29 cellular contexts compared by ENCODE assay signal in genomic region chr16:865026-865425, GRCh38.
"Had no signal": no experiment of that assay in that cellular context is flagged by ENCODE, and none has a peak within 500 bp of the region (broad histone marks: within the 10 kb centered on the region; RNA-seq: fewer than 3 reads in every experiment).

No MANE protein-coding gene starts in this region.

- ATAC-seq: left cardiac atrium; left lung; lower lobe of right lung; natural killer cell; right lobe of liver; stimulated activated memory B cell treated with anti-CD40 and anti-IgM and Interleukin-4, amounts not matched to agents 10 μg/mL and 1 μg/mL and 100 μg/mL, for 72 hours; stimulated activated naive CD8-positive, alpha-beta T cell treated with anti-CD3 and anti-CD28 coated beads, Interleukin-15, amount 100 ng/mL, for 72 hours had no signal

- H3K36me3 Mint-ChIP-seq: naive B cell, natural killer cell had no signal

- H3K9me3 ChIP-seq: lower lobe of right lung, neutrophil, ovary, right atrium auricular region, right lobe of liver, tibial nerve had no signal

- H3K9me3 Mint-ChIP-seq: type B pancreatic cell had no signal

- H3K4me1 ChIP-seq: left lung, lower lobe of right lung, neural progenitor cell, right atrium auricular region, right lobe of liver, tibial nerve, uterus had no signal

- H3K9ac ChIP-seq: neural progenitor cell had no signal

- H3K27ac ChIP-seq: left lung, lower lobe of right lung, neural progenitor cell, neutrophil, ovary, right atrium auricular region, right lobe of liver, tibial nerve, uterus had no signal

- H3K4me3 ChIP-seq: left lung, lower lobe of right lung, neural progenitor cell, ovary, right atrium auricular region, right lobe of liver, smooth muscle cell, tibial nerve, uterus had no signal

- H3K27ac Mint-ChIP-seq: naive B cell; natural killer cell; nephron progenitor cell; neural progenitor cell; progenitor cell of endocrine pancreas; stimulated activated memory B cell treated with anti-CD40 and anti-IgM and Interleukin-4, amounts not matched to agents 10 μg/mL and 1 μg/mL and 100 μg/mL, for 72 hours; stimulated activated naive CD8-positive, alpha-beta T cell treated with anti-CD3 and anti-CD28 coated beads, Interleukin-15, amount 100 ng/mL, for 72 hours; type B pancreatic cell had no signal

- H3K36me3 ChIP-seq: neural progenitor cell, neutrophil, ovary, right atrium auricular region, right lobe of liver, uterus had no signal

- H3K4me1 Mint-ChIP-seq: natural killer cell, nephron progenitor cell, neural progenitor cell had no signal

- H3K27me3 Mint-ChIP-seq: naive B cell; progenitor cell of endocrine pancreas; stimulated activated memory B cell treated with anti-CD40 and anti-IgM and Interleukin-4, amounts not matched to agents 10 μg/mL and 1 μg/mL and 100 μg/mL, for 72 hours; stimulated activated naive CD8-positive, alpha-beta T cell treated with anti-CD3 and anti-CD28 coated beads, Interleukin-15, amount 100 ng/mL, for 72 hours; type B pancreatic cell had no signal

- DNase-seq: hippocampal formation; kidney glomerular epithelial cell; left cardiac atrium; left lung; lower lobe of right lung; mammary epithelial cell; mesenchymal stem cell; naive B cell; natural killer cell; nephron progenitor cell; occipital lobe; ovary; right lobe of liver; stimulated activated CD4-positive, alpha-beta T cell treated with anti-CD3 and anti-CD28 coated beads, Interleukin-1b, Interleukin-23, amount 100 ng/mL, for 48 hours; stimulated activated CD4-positive, alpha-beta T cell treated with anti-CD3 and anti-CD28 coated beads, Interleukin-2, amount 100 ng/mL, for 48 hours; stimulated activated CD4-positive, alpha-beta T cell treated with anti-CD3 and anti-CD28 coated beads, Interleukin-4, amount 100 ng/mL, for 4 hours; stimulated activated CD8-positive, alpha-beta memory T cell treated with anti-CD3 and anti-CD28 coated beads, Interleukin-4, amount 100 ng/mL, for 48 hours; stimulated activated naive CD4-positive, alpha-beta T cell treated with Interleukin-2 at 50 U/mL for 16 hours; stimulated activated naive CD8-positive, alpha-beta T cell treated with anti-CD3 and anti-CD28 coated beads, Interleukin-15, amount 100 ng/mL, for 72 hours; substantia nigra; uterus had no signal

- H3K4me3 Mint-ChIP-seq: naive B cell; natural killer cell; nephron progenitor cell; neural progenitor cell; stimulated activated memory B cell treated with anti-CD40 and anti-IgM and Interleukin-4, amounts not matched to agents 10 μg/mL and 1 μg/mL and 100 μg/mL, for 72 hours; stimulated activated naive CD8-positive, alpha-beta T cell treated with anti-CD3 and anti-CD28 coated beads, Interleukin-15, amount 100 ng/mL, for 72 hours; type B pancreatic cell had no signal

- H3K27me3 ChIP-seq: left lung, neural progenitor cell, neutrophil, ovary, right atrium auricular region, right lobe of liver, tibial nerve, uterus had no signal
